Comparison of ENCODE assay signal across 2 cellular contexts in genomic region chr6:89081129-89081422, GRCh38.
TF ChIP-seq lines count a peak whose summit lies in the region.

No MANE protein-coding gene starts in this region.

TF ChIP-seq in H1, 55 proteins besides CTCF, POLR2A, EP300 and RAD21:
- 0 out of 2 replicates have a peak, but pooled peaks have one; percentile 5 for TF ChIP-seq TAF1 (IDR thresholded peaks at IDR 0.05; ENCODE audit: low read depth, low read length)
- TF ChIP-seq NANOG (IDR thresholded peaks at IDR 0.05; ENCODE audit: insufficient read depth, low read depth, low read length, poor library complexity, severe bottlenecking) = no peak

TF ChIP-seq in neural cell, 6 proteins besides CTCF, POLR2A, EP300 and RAD21:
- TF ChIP-seq TAF1 (IDR thresholded peaks at IDR 0.05; ENCODE audit: low read depth) (no peak), REST (IDR thresholded peaks at IDR 0.05; ENCODE audit: borderline replicate concordance) (peak; percentile 77)
TF ChIP-seq in neural cell: peak in this region for 1.
